18 cellular contexts compared by ENCODE assay signal in genomic region chr7:131154380-131154779, GRCh38.
DNase-seq lines count a peak whose midpoint lies in the region; ATAC-seq, FAIRE-seq and TF ChIP-seq lines count a peak whose summit lies in the region.
"Had no signal": no experiment of that assay in that cellular context is flagged by ENCODE, and none has a peak within 500 bp of the region (broad histone marks: within the 10 kb centered on the region; RNA-seq: fewer than 3 reads in every experiment).

No MANE protein-coding gene starts in this region.

- peaks cover 10% of the 10 kb centered on the region; the same call in 1 of the 2 replicates for H3K9me1 ChIP-seq in IMR-90 (ENCODE audit: insufficient read depth, low read length)

- peaks cover 7% of the 10 kb centered on the region for H3K27me3 Mint-ChIP-seq in T-helper 17 cell
- H3K27me3 Mint-ChIP-seq: B cell; CD4-positive, alpha-beta T cell had no signal

- 0 out of 2 replicates have a peak overlapping the region, but pooled peaks have one; percentile 25 for H3K4ac ChIP-seq in IMR-90 (ENCODE audit: low read depth, low read length)

- peak overlapping the region; percentile 56; the same call in 1 of the 2 replicates for H2BK120ac ChIP-seq in IMR-90 (ENCODE audit: low read depth, low read length)

- H3K18ac ChIP-seq in IMR-90 (ENCODE audit: low read depth, low read length), result peak overlapping the region; percentile 54; the same call in 1 of the 2 replicates

- H3K4me1 Mint-ChIP-seq in T-helper 17 cell, result no peaks in the 10 kb centered on the region
- H3K4me1 Mint-ChIP-seq: B cell had no signal

- DNase-seq in SK-N-SH, result no peak
- DNase-seq in IMR-90, result no peak
- DNase-seq in bronchial epithelial cell (ENCODE audit: low read depth), result peak; percentile 86
- DNase-seq in gastrocnemius medialis, result no peak
- DNase-seq in AG20443 (ENCODE audit: low spot score), result no peak
- DNase-seq in T-helper 17 cell, result no peak
- DNase-seq: ACHN; C1 segment of cervical spinal cord; CD4-positive, alpha-beta T cell; DMS79; GM23248 had no signal

- H3K27ac ChIP-seq in SK-N-SH (ENCODE audit: low read depth in 2 of 2, low read length in 1 of 2), result no peak overlapping the region
- no peak overlapping the region for H3K27ac ChIP-seq in IMR-90 (ENCODE audit: insufficient read depth, low read length)
- peak overlapping the region in 3 of 4 donors; percentile 42 to 95 (median 86) for H3K27ac ChIP-seq in gastrocnemius medialis
- H3K27ac ChIP-seq: 22Rv1, GM23248 had no signal

- no peaks in the 10 kb centered on the region for H3K9me3 ChIP-seq in SK-N-SH
- no peaks in the 10 kb centered on the region for H3K9me3 ChIP-seq in IMR-90 (ENCODE audit: control insufficient read depth, insufficient read depth, low read length)
- no peaks in the 10 kb centered on the region for H3K9me3 ChIP-seq in gastrocnemius medialis
- H3K9me3 ChIP-seq in T-helper 17 cell (ENCODE audit: control insufficient read depth, low read length, poor library complexity, severe bottlenecking), result no peaks in the 10 kb centered on the region

- no peak overlapping the region for H3K23ac ChIP-seq in IMR-90 (ENCODE audit: low read depth, low read length)

- no peak for ATAC-seq in SK-N-SH treated with all-trans-retinoic acid at 6 μM for 48 hours
- no peak for ATAC-seq in IMR-90 (ENCODE audit: low read depth)
- ATAC-seq in gastrocnemius medialis, result no peak
- no peak for ATAC-seq in T-helper 17 cell
- ATAC-seq: GM12878, HCT116 had no signal

- H3K9me2 ChIP-seq in SK-N-SH, result no peaks in the 10 kb centered on the region

- TF ChIP-seq RAD21 in SK-N-SH (IDR thresholded peaks at IDR 0.05; ENCODE audit: low read length) (no peak), IMR-90 (IDR thresholded peaks at IDR 0.05; ENCODE audit: low read length) (no peak)

- H4K8ac ChIP-seq in IMR-90 (ENCODE audit: low read depth in 2 of 2, low read length in 2 of 2), result peak overlapping the region in 1 of 2 experiments; percentile 66; a peak in 2 of 4 replicates

- H3K4me2 ChIP-seq in SK-N-SH (no peak overlapping the region), IMR-90 (ENCODE audit: low read depth, low read length) (no peak overlapping the region)

- no peak overlapping the region for H3K56ac ChIP-seq in IMR-90 (ENCODE audit: extremely low read depth, insufficient read depth, low read length)

- TF ChIP-seq EP300 in SK-N-SH (IDR thresholded peaks at IDR 0.05; ENCODE audit: borderline replicate concordance in 1 of 2, low read depth in 1 of 2, low read length in 1 of 2), result no peak

- no peak for FAIRE-seq in bronchial epithelial cell (lab: Jason Lieb, UNC)
- FAIRE-seq: GM12878, GM18507, H54 had no signal

- TF ChIP-seq POLR2A in IMR-90 (IDR thresholded peaks at IDR 0.05; ENCODE audit: low read depth, low read length) (no peak), gastrocnemius medialis (IDR thresholded peaks at IDR 0.05) (no peak)

- no peaks in the 10 kb centered on the region for H3K79me2 ChIP-seq in SK-N-SH (ENCODE audit: insufficient read depth)

- H3F3A ChIP-seq in SK-N-SH (replicated peaks; ENCODE audit: insufficient read depth), result peaks cover 12% of the 10 kb centered on the region

- H2AK5ac ChIP-seq in IMR-90 (ENCODE audit: low read depth, low read length), result no peak overlapping the region

- peak overlapping the region; percentile 71 for H3K14ac ChIP-seq in IMR-90 (replicated peaks; ENCODE audit: low read depth, low read length)

- H3K9ac ChIP-seq in SK-N-SH (no peak overlapping the region), IMR-90 (ENCODE audit: low read depth, low read length) (no peak overlapping the region)
- H3K9ac ChIP-seq: GM23248 had no signal

- H3K4me3 ChIP-seq in SK-N-SH (ENCODE audit: low read depth in 2 of 2, low read length in 1 of 2) (no peak overlapping the region), IMR-90 (ENCODE audit: insufficient read depth, low read depth, low read length) (no peak overlapping the region), bronchial epithelial cell (ENCODE audit: low read depth, low read length) (no peak overlapping the region), gastrocnemius medialis (no peak overlapping the region)
- H3K4me3 ChIP-seq: GM12878, GM23248 had no signal

- H4K20me1 ChIP-seq in SK-N-SH (ENCODE audit: insufficient read depth) (no peaks in the 10 kb centered on the region), IMR-90 (ENCODE audit: insufficient read depth, low read length) (no peaks in the 10 kb centered on the region)

- TF ChIP-seq CTCF in SK-N-SH (IDR thresholded peaks at IDR 0.05) (no peak), IMR-90 (conservative IDR thresholded peaks at IDR 0.05; ENCODE audit: low read depth, low read length) (no peak), bronchial epithelial cell (IDR thresholded peaks at IDR 0.05; ENCODE audit: insufficient read depth, low read length, severe bottlenecking) (no peak), gastrocnemius medialis (IDR thresholded peaks at IDR 0.05 in 4 of 5, conservative IDR thresholded peaks at IDR 0.05 in 1 of 5) (no peak)

- intact Hi-C loops in IMR-90 (cut with micrococcal nuclease), result no loop called here
- intact Hi-C loops in gastrocnemius medialis (cut with DNase I; ENCODE audit: low total_unique reads), result no loop called here

- POLR2A ChIA-PET in SK-N-SH (lab: Yijun Ruan, JAX) (no interaction called here), IMR-90 (lab: Charles Lee; ENCODE audit: unreplicated experiment) (no interaction called here)

- H4K91ac ChIP-seq in IMR-90 (ENCODE audit: insufficient read depth, low read depth, low read length), result no peak overlapping the region

- H3K27ac Mint-ChIP-seq in T-helper 17 cell, result no peak overlapping the region
- H3K27ac Mint-ChIP-seq: B cell; CD4-positive, alpha-beta T cell had no signal

- H2BK5ac ChIP-seq in IMR-90 (ENCODE audit: low read depth, low read length, poor library complexity, severe bottlenecking), result peak overlapping the region; percentile 40

- dilution Hi-C loops in IMR-90 (cut with HindIII; ENCODE audit: low sequenced_read_pairs, unreplicated experiment), result no loop called here

- no peak overlapping the region for H3K4me3 Mint-ChIP-seq in T-helper 17 cell
- H3K4me3 Mint-ChIP-seq: B cell; CD4-positive, alpha-beta T cell had no signal

- H4K5ac ChIP-seq in IMR-90 (ENCODE audit: low read depth, low read length), result peak overlapping the region; percentile 39; the same call in 1 of the 2 replicates

- no peak overlapping the region for H2AK9ac ChIP-seq in IMR-90 (replicated peaks; ENCODE audit: low read depth, low read length, poor library complexity)

- peak overlapping the region; percentile 39; the same call in 1 of the 2 replicates for H2BK20ac ChIP-seq in IMR-90 (ENCODE audit: low read depth, low read length)

- 0 out of 4 replicates have a peak, but pooled peaks cover 0 to 4% of the 10 kb centered on the region in 2 experiments for H3K79me1 ChIP-seq in IMR-90 (ENCODE audit: low read depth in 1 of 2, low read length in 2 of 2)

- CTCF ChIA-PET in SK-N-SH (lab: Yijun Ruan, JAX), result interaction anchor here (1.1 kb wide), 1 partner anchor 9 kb away, joined by 3 read pairs; no protein-coding TSS in a partner anchor
- CTCF ChIA-PET in IMR-90 (lab: Yijun Ruan, JAX), result no interaction called here

- no peaks in the 10 kb centered on the region for H3K36me3 Mint-ChIP-seq in T-helper 17 cell (ENCODE audit: low read depth)

- in situ Hi-C loops in IMR-90 (cut with MboI; ENCODE audit: low sequenced_read_pairs), result no loop called here
- in situ Hi-C loops in gastrocnemius medialis (cut with MboI; ENCODE audit: low sequenced_read_pairs in 4 of 4), result no loop called here

- no peaks in the 10 kb centered on the region for H3K36me3 ChIP-seq in SK-N-SH (replicated peaks in 1 of 2; ENCODE audit: control insufficient read depth in 1 of 2, insufficient read depth in 2 of 2, low read length in 1 of 2)
- H3K36me3 ChIP-seq in IMR-90 (ENCODE audit: control insufficient read depth, insufficient read depth, low read length), result no peaks in the 10 kb centered on the region
- no peaks in the 10 kb centered on the region for H3K36me3 ChIP-seq in bronchial epithelial cell (ENCODE audit: control insufficient read depth, insufficient read depth, low read length)
- H3K36me3 ChIP-seq in gastrocnemius medialis, result no peaks in the 10 kb centered on the region

- H2BK15ac ChIP-seq in IMR-90 (ENCODE audit: low read depth, low read length), result no peak overlapping the region

- no TSS peak for BruUV-seq in IMR-90 (replicated peaks; lab: Mats Ljungman, UMichigan)

- H3K27me3 ChIP-seq in SK-N-SH (ENCODE audit: insufficient read depth) (no peaks in the 10 kb centered on the region), IMR-90 (ENCODE audit: control insufficient read depth, insufficient read depth, low read length) (no peaks in the 10 kb centered on the region), bronchial epithelial cell (ENCODE audit: control insufficient read depth, insufficient read depth, low read length) (no peaks in the 10 kb centered on the region), gastrocnemius medialis (no peaks in the 10 kb centered on the region)

- peak overlapping the region; percentile 3; the same call in 1 of the 2 replicates for H2AFZ ChIP-seq in SK-N-SH (ENCODE audit: low read depth)
- H2AFZ ChIP-seq in IMR-90 (replicated peaks; ENCODE audit: low read length, poor library complexity), result no peak overlapping the region
- H2AFZ ChIP-seq: GM23248 had no signal

- H3K4me1 ChIP-seq in SK-N-SH (ENCODE audit: control insufficient read depth in 1 of 2, insufficient read depth in 2 of 2, low read depth in 1 of 2, low read length in 1 of 2) (peaks cover 0 to 19% of the 10 kb centered on the region in 2 experiments; a peak in 2 of 4 replicates), IMR-90 (ENCODE audit: control insufficient read depth, insufficient read depth, low read length) (no peaks in the 10 kb centered on the region; the same call in 1 of the 2 replicates), gastrocnemius medialis (peaks cover 33 to 58% of the 10 kb centered on the region in 2 donors)

TF ChIP-seq in SK-N-SH, 30 proteins besides CTCF, POLR2A, EP300 and RAD21 (continues in another document):
- TF ChIP-seq FOSL2 (IDR thresholded peaks at IDR 0.05; ENCODE audit: borderline replicate concordance, low read depth) (no peak), FOXJ3 (CRISPR knock-in tag; IDR thresholded peaks at IDR 0.05) (no peak), GABPA (IDR thresholded peaks at IDR 0.05; ENCODE audit: low read depth) (no peak)

TF ChIP-seq in SK-N-SH treated with all-trans-retinoic acid at 6 μM for 48 hours, 23 proteins besides CTCF, POLR2A, EP300 and RAD21 (continues in another document):
- no peak for TF ChIP-seq TOX (CRISPR knock-in tag; IDR thresholded peaks at IDR 0.05; ENCODE audit: borderline replicate concordance)

TF ChIP-seq in IMR-90, 13 proteins besides CTCF, POLR2A, EP300 and RAD21 (continues in another document):
- TF ChIP-seq MAZ (IDR thresholded peaks at IDR 0.05; ENCODE audit: borderline replicate concordance, low read depth, low read length) (no peak), MXI1 (IDR thresholded peaks at IDR 0.05; ENCODE audit: borderline replicate concordance, low read depth, low read length) (no peak), USF2 (IDR thresholded peaks at IDR 0.05; ENCODE audit: low read depth, low read length) (no peak)

Comparison
In these comparisons a context has a peak if more than half of its experiments do, and no peak if none do; other contexts are left out.
1. H3K27ac ChIP-seq: peak in gastrocnemius medialis (3 of 4); none in SK-N-SH (0 of 2) and IMR-90 (single experiment).